1 cellular context compared by ENCODE assay signal in the genomic region with DNA sequence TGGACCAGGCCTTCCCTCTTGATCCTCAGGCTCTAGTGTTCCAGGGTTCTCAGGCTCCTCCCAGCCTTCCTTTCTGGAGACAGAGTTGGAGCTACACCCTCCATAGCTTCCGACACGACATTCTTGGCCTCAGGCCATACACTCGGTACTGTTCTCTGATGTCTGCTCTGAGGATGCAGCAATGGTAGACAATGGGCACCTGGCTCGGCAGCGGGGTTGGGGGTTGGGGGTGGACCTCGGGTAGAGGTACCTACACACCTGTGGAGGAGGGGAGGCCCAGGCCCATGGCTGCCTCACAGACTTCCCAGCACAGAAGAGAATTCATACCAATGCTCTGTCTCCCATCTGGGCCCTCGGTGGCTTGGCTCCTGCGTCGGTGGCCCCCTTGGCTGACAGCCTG.
TF ChIP-seq lines count a peak whose summit lies in the region.

No MANE protein-coding gene starts in this region.

TF ChIP-seq in GM23338, 12 proteins besides CTCF, POLR2A, EP300 and RAD21 (continued from another document):
- TF ChIP-seq, protein P1, sequence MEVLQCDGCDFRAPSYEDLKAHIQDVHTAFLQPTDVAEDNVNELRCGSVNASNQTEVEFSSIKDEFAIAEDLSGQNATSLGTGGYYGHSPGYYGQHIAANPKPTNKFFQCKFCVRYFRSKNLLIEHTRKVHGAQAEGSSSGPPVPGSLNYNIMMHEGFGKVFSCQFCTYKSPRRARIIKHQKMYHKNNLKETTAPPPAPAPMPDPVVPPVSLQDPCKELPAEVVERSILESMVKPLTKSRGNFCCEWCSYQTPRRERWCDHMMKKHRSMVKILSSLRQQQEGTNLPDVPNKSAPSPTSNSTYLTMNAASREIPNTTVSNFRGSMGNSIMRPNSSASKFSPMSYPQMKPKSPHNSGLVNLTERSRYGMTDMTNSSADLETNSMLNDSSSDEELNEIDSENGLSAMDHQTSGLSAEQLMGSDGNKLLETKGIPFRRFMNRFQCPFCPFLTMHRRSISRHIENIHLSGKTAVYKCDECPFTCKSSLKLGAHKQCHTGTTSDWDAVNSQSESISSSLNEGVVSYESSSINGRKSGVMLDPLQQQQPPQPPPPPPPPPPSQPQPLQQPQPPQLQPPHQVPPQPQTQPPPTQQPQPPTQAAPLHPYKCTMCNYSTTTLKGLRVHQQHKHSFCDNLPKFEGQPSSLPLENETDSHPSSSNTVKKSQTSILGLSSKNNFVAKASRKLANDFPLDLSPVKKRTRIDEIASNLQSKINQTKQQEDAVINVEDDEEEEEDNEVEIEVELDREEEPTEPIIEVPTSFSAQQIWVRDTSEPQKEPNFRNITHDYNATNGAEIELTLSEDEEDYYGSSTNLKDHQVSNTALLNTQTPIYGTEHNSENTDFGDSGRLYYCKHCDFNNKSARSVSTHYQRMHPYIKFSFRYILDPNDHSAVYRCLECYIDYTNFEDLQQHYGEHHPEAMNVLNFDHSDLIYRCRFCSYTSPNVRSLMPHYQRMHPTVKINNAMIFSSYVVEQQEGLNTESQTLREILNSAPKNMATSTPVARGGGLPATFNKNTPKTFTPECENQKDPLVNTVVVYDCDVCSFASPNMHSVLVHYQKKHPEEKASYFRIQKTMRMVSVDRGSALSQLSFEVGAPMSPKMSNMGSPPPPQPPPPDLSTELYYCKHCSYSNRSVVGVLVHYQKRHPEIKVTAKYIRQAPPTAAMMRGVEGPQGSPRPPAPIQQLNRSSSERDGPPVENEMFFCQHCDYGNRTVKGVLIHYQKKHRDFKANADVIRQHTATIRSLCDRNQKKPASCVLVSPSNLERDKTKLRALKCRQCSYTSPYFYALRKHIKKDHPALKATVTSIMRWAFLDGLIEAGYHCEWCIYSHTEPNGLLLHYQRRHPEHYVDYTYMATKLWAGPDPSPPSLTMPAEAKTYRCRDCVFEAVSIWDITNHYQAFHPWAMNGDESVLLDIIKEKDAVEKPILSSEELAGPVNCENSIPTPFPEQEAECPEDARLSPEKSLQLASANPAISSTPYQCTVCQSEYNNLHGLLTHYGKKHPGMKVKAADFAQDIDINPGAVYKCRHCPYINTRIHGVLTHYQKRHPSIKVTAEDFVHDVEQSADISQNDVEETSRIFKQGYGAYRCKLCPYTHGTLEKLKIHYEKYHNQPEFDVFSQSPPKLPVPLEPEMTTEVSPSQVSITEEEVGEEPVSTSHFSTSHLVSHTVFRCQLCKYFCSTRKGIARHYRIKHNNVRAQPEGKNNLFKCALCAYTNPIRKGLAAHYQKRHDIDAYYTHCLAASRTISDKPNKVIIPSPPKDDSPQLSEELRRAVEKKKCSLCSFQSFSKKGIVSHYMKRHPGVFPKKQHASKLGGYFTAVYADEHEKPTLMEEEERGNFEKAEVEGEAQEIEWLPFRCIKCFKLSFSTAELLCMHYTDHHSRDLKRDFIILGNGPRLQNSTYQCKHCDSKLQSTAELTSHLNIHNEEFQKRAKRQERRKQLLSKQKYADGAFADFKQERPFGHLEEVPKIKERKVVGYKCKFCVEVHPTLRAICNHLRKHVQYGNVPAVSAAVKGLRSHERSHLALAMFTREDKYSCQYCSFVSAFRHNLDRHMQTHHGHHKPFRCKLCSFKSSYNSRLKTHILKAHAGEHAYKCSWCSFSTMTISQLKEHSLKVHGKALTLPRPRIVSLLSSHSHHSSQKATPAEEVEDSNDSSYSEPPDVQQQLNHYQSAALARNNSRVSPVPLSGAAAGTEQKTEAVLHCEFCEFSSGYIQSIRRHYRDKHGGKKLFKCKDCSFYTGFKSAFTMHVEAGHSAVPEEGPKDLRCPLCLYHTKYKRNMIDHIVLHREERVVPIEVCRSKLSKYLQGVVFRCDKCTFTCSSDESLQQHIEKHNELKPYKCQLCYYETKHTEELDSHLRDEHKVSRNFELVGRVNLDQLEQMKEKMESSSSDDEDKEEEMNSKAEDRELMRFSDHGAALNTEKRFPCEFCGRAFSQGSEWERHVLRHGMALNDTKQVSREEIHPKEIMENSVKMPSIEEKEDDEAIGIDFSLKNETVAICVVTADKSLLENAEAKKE (CRISPR knock-in tag; IDR thresholded peaks at IDR 0.05) = no peak
- no peak for TF ChIP-seq JUNB (IDR thresholded peaks at IDR 0.05; ENCODE audit: unreplicated experiment)
- no peak for TF ChIP-seq POLR2AphosphoS5 (IDR thresholded peaks at IDR 0.05; ENCODE audit: low read depth)
- TF ChIP-seq, protein P2, sequence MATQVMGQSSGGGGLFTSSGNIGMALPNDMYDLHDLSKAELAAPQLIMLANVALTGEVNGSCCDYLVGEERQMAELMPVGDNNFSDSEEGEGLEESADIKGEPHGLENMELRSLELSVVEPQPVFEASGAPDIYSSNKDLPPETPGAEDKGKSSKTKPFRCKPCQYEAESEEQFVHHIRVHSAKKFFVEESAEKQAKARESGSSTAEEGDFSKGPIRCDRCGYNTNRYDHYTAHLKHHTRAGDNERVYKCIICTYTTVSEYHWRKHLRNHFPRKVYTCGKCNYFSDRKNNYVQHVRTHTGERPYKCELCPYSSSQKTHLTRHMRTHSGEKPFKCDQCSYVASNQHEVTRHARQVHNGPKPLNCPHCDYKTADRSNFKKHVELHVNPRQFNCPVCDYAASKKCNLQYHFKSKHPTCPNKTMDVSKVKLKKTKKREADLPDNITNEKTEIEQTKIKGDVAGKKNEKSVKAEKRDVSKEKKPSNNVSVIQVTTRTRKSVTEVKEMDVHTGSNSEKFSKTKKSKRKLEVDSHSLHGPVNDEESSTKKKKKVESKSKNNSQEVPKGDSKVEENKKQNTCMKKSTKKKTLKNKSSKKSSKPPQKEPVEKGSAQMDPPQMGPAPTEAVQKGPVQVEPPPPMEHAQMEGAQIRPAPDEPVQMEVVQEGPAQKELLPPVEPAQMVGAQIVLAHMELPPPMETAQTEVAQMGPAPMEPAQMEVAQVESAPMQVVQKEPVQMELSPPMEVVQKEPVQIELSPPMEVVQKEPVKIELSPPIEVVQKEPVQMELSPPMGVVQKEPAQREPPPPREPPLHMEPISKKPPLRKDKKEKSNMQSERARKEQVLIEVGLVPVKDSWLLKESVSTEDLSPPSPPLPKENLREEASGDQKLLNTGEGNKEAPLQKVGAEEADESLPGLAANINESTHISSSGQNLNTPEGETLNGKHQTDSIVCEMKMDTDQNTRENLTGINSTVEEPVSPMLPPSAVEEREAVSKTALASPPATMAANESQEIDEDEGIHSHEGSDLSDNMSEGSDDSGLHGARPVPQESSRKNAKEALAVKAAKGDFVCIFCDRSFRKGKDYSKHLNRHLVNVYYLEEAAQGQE (IDR thresholded peaks at IDR 0.05; ENCODE audit: unreplicated experiment) = no peak
- TF ChIP-seq CREB1 (CRISPR knock-in tag; IDR thresholded peaks at IDR 0.05; ENCODE audit: low read depth) = no peak
